ENCODE assay signal across 8 cellular contexts in genomic region chr3:170359178-170359704, GRCh38. TPM values are rescaled to one million over a fixed set of nuclear protein-coding genes. Genes with fewer than 3 reads are reported as not detected.
DNase-seq lines count a peak whose midpoint lies in the region; ATAC-seq, FAIRE-seq and TF ChIP-seq lines count a peak whose summit lies in the region.

No MANE protein-coding gene starts in this region.

- peaks cover 48% of the 10 kb centered on the region for H3K36me3 ChIP-seq in RWPE2 (ENCODE audit: low read depth)
- H3K36me3 ChIP-seq in fibroblast of lung (ENCODE audit: control insufficient read depth, insufficient read depth, low read length), result no peaks in the 10 kb centered on the region
- H3K36me3 ChIP-seq in psoas muscle (ENCODE audit: insufficient read depth in 1 of 2, low read depth in 1 of 2), result peaks cover 2 to 15% of the 10 kb centered on the region in 2 donors

- peak overlapping the region; percentile 91 for H3K27ac ChIP-seq in RWPE2 (ENCODE audit: poor library complexity, severe bottlenecking)
- peak overlapping the region; percentile 92 for H3K27ac ChIP-seq in fibroblast of lung (ENCODE audit: insufficient read depth, low read length)
- H3K27ac ChIP-seq in psoas muscle, result peak overlapping the region; percentile 93

- H3K4me3 ChIP-seq in RWPE2 (ENCODE audit: severe bottlenecking) (peak overlapping the region; percentile 96), fibroblast of lung (replicated peaks in 1 of 4; ENCODE audit: control extremely low read depth in 1 of 4, insufficient read depth in 1 of 4, low read depth in 3 of 4, low read length in 4 of 4) (peak overlapping the region; percentile 43 to 81 (median 71)), psoas muscle (peak overlapping the region; percentile 82)

- peak overlapping the region; percentile 21 for H3K9ac ChIP-seq in fibroblast of lung (ENCODE audit: insufficient read depth, low read length)

- no peaks in the 10 kb centered on the region for H3K9me3 ChIP-seq in RWPE2 (ENCODE audit: severe bottlenecking)
- no peaks in the 10 kb centered on the region for H3K9me3 ChIP-seq in fibroblast of lung (ENCODE audit: control insufficient read depth, insufficient read depth, low read depth, low read length)
- no peaks in the 10 kb centered on the region for H3K9me3 ChIP-seq in psoas muscle

- no peaks in the 10 kb centered on the region for H3K27me3 ChIP-seq in RWPE2 (ENCODE audit: insufficient read depth, poor library complexity, severe bottlenecking)
- no peaks in the 10 kb centered on the region for H3K27me3 ChIP-seq in fibroblast of lung (ENCODE audit: control insufficient read depth, insufficient read depth, low read length)
- no peaks in the 10 kb centered on the region for H3K27me3 ChIP-seq in psoas muscle (ENCODE audit: insufficient read depth in 3 of 3, low read length in 2 of 3)

- no peak overlapping the region for H2AFZ ChIP-seq in fibroblast of lung (ENCODE audit: low read length)

- DNase-seq in ELF-1 (ENCODE audit: low read depth, low spot score) (peak; percentile 16), RWPE2 (ENCODE audit: low spot score) (no peak), fibroblast of lung (ENCODE audit: low read depth in 2 of 2) (no peak), psoas muscle (no peak), NCI-H187 (lab: John Stamatoyannopoulos, UW) (no peak), mucosa of gallbladder (ENCODE audit: low spot score) (no peak), GM12891 (ENCODE audit: insufficient read length, low spot score) (no peak), HEK293T (ENCODE audit: extremely low spot score) (no peak)

- no peak for TF ChIP-seq CTCF in RWPE2 (IDR thresholded peaks at IDR 0.05; ENCODE audit: poor library complexity, severe bottlenecking)
- TF ChIP-seq CTCF in fibroblast of lung (conservative IDR thresholded peaks at IDR 0.05 in 1 of 2, IDR thresholded peaks at IDR 0.05 in 1 of 2; ENCODE audit: low read depth in 1 of 2, low read length in 2 of 2), result no peak
- no peak for TF ChIP-seq CTCF in psoas muscle (IDR thresholded peaks at IDR 0.05)

- no peak for ATAC-seq in RWPE2 (ENCODE audit: low read depth)
- ATAC-seq in psoas muscle, result no peak

- TF ChIP-seq POLR2A in GM12891 (IDR thresholded peaks at IDR 0.05; ENCODE audit: low read depth, low read length), result no peak

- peaks cover 31% of the 10 kb centered on the region for H3K4me1 ChIP-seq in RWPE2 (ENCODE audit: insufficient read depth, poor library complexity, severe bottlenecking)
- peaks cover 3% of the 10 kb centered on the region for H3K4me1 ChIP-seq in fibroblast of lung (ENCODE audit: control insufficient read depth, extremely low read depth, insufficient read depth, low read length)
- H3K4me1 ChIP-seq in psoas muscle, result peaks cover 28% of the 10 kb centered on the region

- CTCF ChIA-PET in HEK293T (lab: Yijun Ruan, JAX), result no interaction called here

- peaks cover 41% of the 10 kb centered on the region for H3K79me2 ChIP-seq in fibroblast of lung (ENCODE audit: control insufficient read depth, insufficient read depth, low read length)

- 78 to 82% (median 78%) methylated on average over 20 of the region's 20 CpGs for WGBS in psoas muscle, 3 donors

- no peaks in the 10 kb centered on the region for H4K20me1 ChIP-seq in fibroblast of lung (ENCODE audit: control insufficient read depth, extremely low read depth, insufficient read depth, low read length)

- POLR2A ChIA-PET in HEK293T (lab: Yijun Ruan, JAX), result no interaction called here

- intact Hi-C loops in psoas muscle (cut with DNase I), result loop anchor here (5.0 to 10.0 kb wide), 4 partner anchors 42 to 594 kb away; partner anchors contain the start of genes PRKCI (in 2 of the 2), ACTRT3 (in 1 of the 2) and TERC (in 1 of the 2)

- peak overlapping the region; percentile 69 for H3K4me2 ChIP-seq in fibroblast of lung (ENCODE audit: extremely low read depth, insufficient read depth, low read length)

- FAIRE-seq in GM12891 (lab: Jason Lieb, UNC), result no peak

TF ChIP-seq in GM12891, 5 proteins besides CTCF, POLR2A, EP300 and RAD21:
- TF ChIP-seq POU2F2 (IDR thresholded peaks at IDR 0.05; ENCODE audit: low read depth, low read length), result no peak
- no peak for TF ChIP-seq PAX5 (IDR thresholded peaks at IDR 0.05; ENCODE audit: insufficient read depth, low read length, severe bottlenecking)
- no peak for TF ChIP-seq TAF1 (IDR thresholded peaks at IDR 0.05; ENCODE audit: low read depth, low read length)
- TF ChIP-seq POLR2AphosphoS5 (IDR thresholded peaks at IDR 0.05; ENCODE audit: low read depth, low read length), result no peak
- TF ChIP-seq SPI1 (IDR thresholded peaks at IDR 0.05; ENCODE audit: low read depth, low read length), result no peak

TF ChIP-seq in HEK293T, 16 proteins besides CTCF, POLR2A, EP300 and RAD21:
- no peak for TF ChIP-seq LEF1 (IDR thresholded peaks at IDR 0.05; ENCODE audit: borderline replicate concordance)
- TF ChIP-seq HDGF (IDR thresholded peaks at IDR 0.05; ENCODE audit: borderline replicate concordance), result no peak
- TF ChIP-seq BHLHE40 (IDR thresholded peaks at IDR 0.05; ENCODE audit: borderline replicate concordance), result no peak
- no peak for TF ChIP-seq PKNOX1 (IDR thresholded peaks at IDR 0.05)
- TF ChIP-seq ZNF384 (IDR thresholded peaks at IDR 0.05), result no peak
- no peak for TF ChIP-seq FOXK2 (IDR thresholded peaks at IDR 0.05)
- TF ChIP-seq SUZ12 (IDR thresholded peaks at IDR 0.05), result no peak
- TF ChIP-seq CTBP1 (IDR thresholded peaks at IDR 0.05; ENCODE audit: borderline replicate concordance), result no peak
- no peak for TF ChIP-seq SP1 (IDR thresholded peaks at IDR 0.05)

RNA-seq across cellular contexts. Expression of gene SKIL, which starts 1.7 kb away (rescaled TPM):
- total RNA-seq in fibroblast of lung (33.4 and 53.2 TPM in 2 replicates), psoas muscle (10 to 100 TPM; 30.1 to 46.6 (median 40.2) TPM), mucosa of gallbladder (39.2 TPM)
- polyA plus RNA-seq in fibroblast of lung (11.1 and 15.3 TPM in 2 replicates), psoas muscle (10 to 100 TPM in 2 of 3 donors, 1 to 10 TPM in 1; 7.3 to 15.9 (median 14.0) TPM)
- polyA plus RNA-seq in fibroblast of lung (2012), result 8.0 and 12.1 TPM in 2 replicates
- polyA minus RNA-seq in fibroblast of lung (ENCODE audit: low replicate concordance), result 4.7 and 7.3 TPM in 2 replicates
- polyA plus RNA-seq in GM12891 (2012; ENCODE audit: low read depth, missing spikeins), result 4.0 TPM

RNA-seq across cellular contexts. Expression of gene CLDN11, which starts 59.4 kb away (rescaled TPM):
- total RNA-seq in fibroblast of lung (107 and 131 TPM in 2 replicates), psoas muscle (1 to 10 TPM; 1.5 to 3.0 (median 2.1) TPM), mucosa of gallbladder (36.7 TPM)
- polyA plus RNA-seq in fibroblast of lung (316 and 440 TPM in 2 replicates), psoas muscle (1 to 10 TPM; 1.3 to 2.8 (median 1.7) TPM)
- 399 and 524 TPM in 2 replicates for polyA plus RNA-seq in fibroblast of lung (2012)
- 1,316 and 1,408 TPM in 2 replicates for polyA minus RNA-seq in fibroblast of lung (ENCODE audit: low replicate concordance)
- polyA plus RNA-seq in GM12891 (2012; ENCODE audit: low read depth, missing spikeins), result 0.22 TPM
